19 cellular contexts compared by ENCODE assay signal in the genomic region with DNA sequence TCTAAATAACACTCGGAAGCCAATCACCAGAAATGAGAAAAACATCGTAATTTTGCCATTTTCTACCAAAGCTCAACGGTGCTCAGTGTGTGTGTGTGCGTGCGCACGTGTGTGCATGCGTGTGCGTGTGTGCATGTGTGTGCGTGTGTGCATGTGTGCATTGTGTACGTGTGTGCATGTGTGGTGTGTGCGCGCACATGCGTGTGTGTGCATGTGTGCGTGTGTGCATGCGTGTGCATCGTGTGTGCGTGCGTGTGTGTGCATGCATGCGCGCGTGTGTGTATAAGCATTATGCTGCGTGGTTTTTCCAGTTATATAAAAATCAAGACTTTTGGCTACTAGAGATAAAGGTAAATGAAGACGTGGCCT.
"Had no signal": no experiment of that assay in that cellular context is flagged by ENCODE, and none has a peak within 500 bp of the region (broad histone marks: within the 10 kb centered on the region; RNA-seq: fewer than 3 reads in every experiment).

No MANE protein-coding gene starts in this region.

- H3K4me3 Mint-ChIP-seq: endodermal cell; naive thymus-derived CD4-positive, alpha-beta T cell; nephron progenitor cell; type B pancreatic cell had no signal

- ATAC-seq: heart left ventricle; left colon; left ventricle myocardium superior; naive thymus-derived CD4-positive, alpha-beta T cell; right cardiac atrium had no signal

- H3K9me3 Mint-ChIP-seq: endodermal cell; naive thymus-derived CD4-positive, alpha-beta T cell; nephron progenitor cell; type B pancreatic cell had no signal

- H3K27ac ChIP-seq: colonic mucosa, heart left ventricle, ovary, uterus had no signal

- H3K4me2 ChIP-seq: smooth muscle cell had no signal

- H3K4me1 Mint-ChIP-seq: naive thymus-derived CD4-positive, alpha-beta T cell had no signal

- H3K36me3 ChIP-seq: colonic mucosa, heart left ventricle, ovary, uterus had no signal

- DNase-seq: colonic mucosa; effector CD4-positive, alpha-beta T cell; foreskin melanocyte; hippocampal formation; left colon; left ventricle myocardium superior; mesendoderm; naive thymus-derived CD4-positive, alpha-beta T cell; nephron progenitor cell; ovary; right cardiac atrium; stimulated activated CD4-positive, alpha-beta T cell treated with anti-CD3 and anti-CD28 coated beads, Interleukin-2, amount 100 ng/mL, for 48 hours; stimulated activated naive CD4-positive, alpha-beta T cell treated with Interleukin-2 at 50 U/mL for 16 hours; uterus had no signal

- H3K27me3 Mint-ChIP-seq: naive thymus-derived CD4-positive, alpha-beta T cell had no signal

- H3K9me3 ChIP-seq: colonic mucosa, heart left ventricle, ovary, uterus had no signal

- H3K27me3 ChIP-seq: colonic mucosa, heart left ventricle, ovary, uterus had no signal

- H3K4me1 ChIP-seq: colonic mucosa had no signal

- H3K4me3 ChIP-seq: colonic mucosa, heart left ventricle, lung, ovary, smooth muscle cell, uterus had no signal

- H3K27ac Mint-ChIP-seq: endodermal cell; naive thymus-derived CD4-positive, alpha-beta T cell; nephron progenitor cell; type B pancreatic cell had no signal

- H3K36me3 Mint-ChIP-seq: naive thymus-derived CD4-positive, alpha-beta T cell; type B pancreatic cell had no signal
